In genomic region chr11:107043242-107043991, GRCh38 we compare ENCODE assay signal across 8 cellular contexts. TPM values are rescaled to one million over a fixed set of nuclear protein-coding genes. Genes with fewer than 3 reads are reported as not detected.
A peak's percentile ranks its signal among the peaks of the same experiment; 100 is the strongest.
DNase-seq lines count a peak whose midpoint lies in the region; ATAC-seq lines count a peak whose summit lies in the region.

No MANE protein-coding gene starts in this region.

- peak overlapping the region; percentile 37 for H3K27ac Mint-ChIP-seq in stimulated activated memory B cell treated with anti-CD40 and anti-IgM and Interleukin-4, amounts not matched to agents 10 μg/mL and 1 μg/mL and 100 μg/mL, for 72 hours

- H3K4me1 Mint-ChIP-seq in stimulated activated memory B cell treated with anti-CD40 and anti-IgM and Interleukin-4, amounts not matched to agents 10 μg/mL and 1 μg/mL and 100 μg/mL, for 72 hours: no peaks in the 10 kb centered on the region

- DNase-seq in NK-92 treated with Interleukin-12 subunit alpha and Interleukin-12 subunit beta, amount 100 ng/mL, for 24 hours (lab: John Stamatoyannopoulos, UW): peak; percentile 2
- DNase-seq in NK-92 (lab: John Stamatoyannopoulos, UW; ENCODE audit: unreplicated experiment): no peak
- peak; percentile 9 for DNase-seq in T1000 (lab: John Stamatoyannopoulos, UW)
- DNase-seq in left ventricle myocardium superior: no peak
- DNase-seq in stimulated activated CD4-positive, alpha-beta T cell treated with anti-CD3 and anti-CD28 coated beads, Interleukin-2, amount 100 ng/mL, for 48 hours: no peak

- H3K27me3 Mint-ChIP-seq in stimulated activated memory B cell treated with anti-CD40 and anti-IgM and Interleukin-4, amounts not matched to agents 10 μg/mL and 1 μg/mL and 100 μg/mL, for 72 hours: no peaks in the 10 kb centered on the region

- H3K36me3 Mint-ChIP-seq in stimulated activated memory B cell treated with anti-CD40 and anti-IgM and Interleukin-4, amounts not matched to agents 10 μg/mL and 1 μg/mL and 100 μg/mL, for 72 hours: no peaks in the 10 kb centered on the region

- H3K9me3 Mint-ChIP-seq in stimulated activated memory B cell treated with anti-CD40 and anti-IgM and Interleukin-4, amounts not matched to agents 10 μg/mL and 1 μg/mL and 100 μg/mL, for 72 hours: peaks cover 4% of the 10 kb centered on the region

- intact Hi-C loops in left ventricle myocardium superior (cut with micrococcal nuclease): no loop called here

- ATAC-seq in HG03095 (IDR thresholded peaks at IDR 0.05; ENCODE audit: unreplicated experiment) (peak; percentile 84), left ventricle myocardium superior (no peak), GM19467 (IDR thresholded peaks at IDR 0.05; ENCODE audit: unreplicated experiment) (no peak)
- peak; percentile 69 for ATAC-seq in stimulated activated memory B cell treated with anti-CD40 and anti-IgM and Interleukin-4, amounts not matched to agents 10 μg/mL and 1 μg/mL and 100 μg/mL, for 72 hours

- no peak overlapping the region for H3K4me3 Mint-ChIP-seq in stimulated activated memory B cell treated with anti-CD40 and anti-IgM and Interleukin-4, amounts not matched to agents 10 μg/mL and 1 μg/mL and 100 μg/mL, for 72 hours

RNA-seq across cellular contexts. Expression of gene GUCY1A2, which starts 25.1 kb away (rescaled TPM):
- total RNA-seq in left ventricle myocardium superior: 10.9 TPM

Comparison
In these comparisons a context has a peak if more than half of its experiments do, and no peak if none do; other contexts are left out.
1. DNase-seq: peak in NK-92 treated with Interleukin-12 subunit alpha and Interleukin-12 subunit beta, amount 100 ng/mL, for 24 hours (single experiment) and T1000 (single experiment); none in NK-92 (single experiment), left ventricle myocardium superior (single experiment) and stimulated activated CD4-positive, alpha-beta T cell treated with anti-CD3 and anti-CD28 coated beads, Interleukin-2, amount 100 ng/mL, for 48 hours (0 of 2).
2. ATAC-seq: peak in HG03095 (single experiment) and stimulated activated memory B cell treated with anti-CD40 and anti-IgM and Interleukin-4, amounts not matched to agents 10 μg/mL and 1 μg/mL and 100 μg/mL, for 72 hours (single experiment); none in left ventricle myocardium superior (single experiment) and GM19467 (single experiment).